12 cellular contexts compared by ENCODE assay signal in genomic region chr10:4243169-4243568, GRCh38.
DNase-seq lines count a peak whose midpoint lies in the region; ATAC-seq and TF ChIP-seq lines count a peak whose summit lies in the region.
"Had no signal": no experiment of that assay in that cellular context is flagged by ENCODE, and none has a peak within 500 bp of the region (broad histone marks: within the 10 kb centered on the region; RNA-seq: fewer than 3 reads in every experiment).

No MANE protein-coding gene starts in this region.

- H3K36me3 ChIP-seq in right atrium auricular region (no peaks in the 10 kb centered on the region), osteoblast (ENCODE audit: insufficient read depth, low read length) (no peaks in the 10 kb centered on the region), vagina (no peaks in the 10 kb centered on the region)

- H3K9me3 Mint-ChIP-seq in endothelial cell (ENCODE audit: unreplicated experiment) = no peaks in the 10 kb centered on the region

- no peak overlapping the region for H3K4me3 Mint-ChIP-seq in endothelial cell (ENCODE audit: unreplicated experiment)

- H3K27me3 Mint-ChIP-seq in endothelial cell (ENCODE audit: unreplicated experiment) = peaks cover 2% of the 10 kb centered on the region

- H3K4me3 ChIP-seq in right atrium auricular region (peak overlapping the region; percentile 41 to 45), osteoblast (ENCODE audit: insufficient read depth, low read length) (peak overlapping the region; percentile 58), vagina (peak overlapping the region; percentile 15)

- H3K4me1 ChIP-seq in right atrium auricular region (peaks cover 0 to 51% of the 10 kb centered on the region in 2 donors), osteoblast (ENCODE audit: insufficient read depth, low read length) (peaks cover 69% of the 10 kb centered on the region), vagina (peaks cover 23% of the 10 kb centered on the region)

- no peak for TF ChIP-seq CTCF in right atrium auricular region (IDR thresholded peaks at IDR 0.05)
- TF ChIP-seq CTCF in osteoblast (IDR thresholded peaks at IDR 0.05; ENCODE audit: extremely low read depth, low read depth, low read length) = no peak
- no peak for TF ChIP-seq CTCF in vagina (IDR thresholded peaks at IDR 0.05)
- no peak for TF ChIP-seq CTCF in endothelial cell (IDR thresholded peaks at IDR 0.05; ENCODE audit: unreplicated experiment)

- H3K9me3 ChIP-seq in right atrium auricular region = no peaks in the 10 kb centered on the region
- no peaks in the 10 kb centered on the region for H3K9me3 ChIP-seq in osteoblast (ENCODE audit: low read depth, low read length)
- H3K9me3 ChIP-seq in vagina = no peaks in the 10 kb centered on the region

- no peak for ATAC-seq in HG02571 (IDR thresholded peaks at IDR 0.05; ENCODE audit: unreplicated experiment)
- no peak for ATAC-seq in HG02981 (IDR thresholded peaks at IDR 0.05; ENCODE audit: unreplicated experiment)

- H3K79me2 ChIP-seq in osteoblast (ENCODE audit: insufficient read depth, low read length) = no peaks in the 10 kb centered on the region

- H4K20me1 ChIP-seq in osteoblast (ENCODE audit: insufficient read depth, low read length) = no peaks in the 10 kb centered on the region

- no peak for TF ChIP-seq POLR2A in vagina (IDR thresholded peaks at IDR 0.05)

- DNase-seq in right atrium auricular region (ENCODE audit: low spot score) (no peak), cardiac septum (ENCODE audit: low spot score) (no peak), epithelial cell of prostate (ENCODE audit: low read depth, low spot score) (no peak), osteoblast (ENCODE audit: insufficient read length, low spot score, missing footprints) (no peak), vagina (ENCODE audit: extremely low spot score in 2 of 2) (no peak), endothelial cell (ENCODE audit: low spot score) (no peak)
- DNase-seq: activated T-cell treated with anti-CD3 and anti-CD28 coated beads for 4 hours, glutamatergic neuron, midbrain, NCI-H2171 treated with DMSO at 0.1 percent for 48 hours had no signal

- H3K27ac ChIP-seq in right atrium auricular region (peak overlapping the region; percentile 85 to 94), epithelial cell of prostate (peak overlapping the region; percentile 85), osteoblast (ENCODE audit: low read depth, low read length) (peak overlapping the region; percentile 100), vagina (peak overlapping the region; percentile 75)

- intact Hi-C loops in cardiac septum (cut with DNase I) = loop anchor here (2.0 to 5.0 kb wide), 5 partner anchors 102 to 524 kb away; no protein-coding TSS in a partner anchor
- intact Hi-C loops in vagina (cut with DNase I) = loop anchor here (10.0 kb wide), 1 partner anchor 412 kb away; no protein-coding TSS in a partner anchor

- no peaks in the 10 kb centered on the region for H3K27me3 ChIP-seq in right atrium auricular region
- H3K27me3 ChIP-seq in osteoblast (ENCODE audit: insufficient read depth, low read length) = no peaks in the 10 kb centered on the region
- no peaks in the 10 kb centered on the region for H3K27me3 ChIP-seq in vagina

- H2AFZ ChIP-seq in osteoblast (ENCODE audit: low read length) = no peak overlapping the region

- peak overlapping the region; percentile 84 for H3K4me2 ChIP-seq in osteoblast (ENCODE audit: insufficient read depth, low read length)

- H3K36me3 Mint-ChIP-seq in endothelial cell (ENCODE audit: low read depth, unreplicated experiment) = no peaks in the 10 kb centered on the region

- H3K27ac Mint-ChIP-seq in endothelial cell (ENCODE audit: unreplicated experiment) = no peak overlapping the region

- peaks cover 25% of the 10 kb centered on the region for H3K4me1 Mint-ChIP-seq in endothelial cell (ENCODE audit: unreplicated experiment)
